In the genomic region with DNA sequence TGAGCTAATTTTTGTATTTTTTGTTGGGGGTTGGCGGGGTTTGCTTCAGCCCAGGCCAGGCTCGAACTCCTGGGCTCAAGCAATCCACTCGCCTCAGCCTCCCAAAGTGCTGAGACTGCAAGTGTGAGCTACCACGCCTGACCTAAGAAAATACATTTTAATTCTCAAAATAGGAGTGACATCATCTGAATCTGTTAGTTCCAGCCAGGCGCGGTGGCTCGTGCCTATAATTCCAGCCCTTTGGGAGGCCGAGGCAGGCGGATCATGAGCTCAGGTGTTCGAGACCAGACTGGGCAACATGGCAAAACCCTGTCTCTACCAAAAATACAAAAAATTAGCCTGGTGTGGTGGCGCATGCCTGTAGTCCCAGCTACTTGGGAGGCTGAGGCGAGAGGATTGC, we compare ENCODE assay signal across 14 cellular contexts. TPM values are rescaled to one million over a fixed set of nuclear protein-coding genes. Genes with fewer than 3 reads are reported as not detected.
A peak's percentile ranks its signal among the peaks of the same experiment; 100 is the strongest.
DNase-seq lines count a peak whose midpoint lies in the region; ATAC-seq, FAIRE-seq and TF ChIP-seq lines count a peak whose summit lies in the region.
"Not testable (repeated sequence)": the region's sequence is repeated elsewhere in the genome, so short reads cannot be mapped to it uniquely, and the experiment has no call there.
"Had no signal": no experiment of that assay in that cellular context is flagged by ENCODE, and none has a peak within 500 bp of the region (broad histone marks: within the 10 kb centered on the region; RNA-seq: fewer than 3 reads in every experiment).

No MANE protein-coding gene starts in this region.

- not testable (repeated sequence) for ATAC-seq in RWPE2 (ENCODE audit: low read depth); K562; HepG2

- peak overlapping the region; percentile 98 for H3K4me2 ChIP-seq in BLaER1
- not testable (repeated sequence) for H3K4me2 ChIP-seq in K562 (ENCODE audit: insufficient read depth, low read length); HepG2 (ENCODE audit: low read depth, low read length)

- H4K20me1 ChIP-seq in BLaER1; K562 (replicated peaks; ENCODE audit: control insufficient read depth, insufficient read depth, low read length); HepG2 (ENCODE audit: insufficient read depth, low read length): not testable (repeated sequence)

- intact Hi-C loops in K562 (cut with micrococcal nuclease) (loop anchor here (10.0 kb wide), 1 partner anchor 360 kb away; no protein-coding TSS in a partner anchor), HepG2 (cut with micrococcal nuclease; ENCODE audit: unreplicated experiment) (loop anchor here (10.0 kb wide), 1 partner anchor 440 kb away; a partner anchor contains a TSS), prostate gland (cut with DNase I) (loop anchor here (10.0 kb wide), 1 partner anchor 390 kb away; a partner anchor contains a TSS), stomach (cut with DNase I; ENCODE audit: low total_unique reads) (loop anchor here (5.0 kb wide), 1 partner anchor 47 kb away; a partner anchor contains a TSS)
- intact Hi-C loops in transverse colon (cut with DNase I; ENCODE audit: low total_unique reads): not testable (repeated sequence)

- TF ChIP-seq POLR2A in K562 (conservative IDR thresholded peaks at IDR 0.05); HepG2 (IDR thresholded peaks at IDR 0.05; ENCODE audit: insufficient read depth in 1 of 2, low read depth in 2 of 2, low read length in 2 of 2); prostate gland (IDR thresholded peaks at IDR 0.05); stomach (IDR thresholded peaks at IDR 0.05); transverse colon (IDR thresholded peaks at IDR 0.05): not testable (repeated sequence)

- TF ChIP-seq EP300 in K562 (IDR thresholded peaks at IDR 0.05; ENCODE audit: low read length); HepG2 (IDR thresholded peaks at IDR 0.05; ENCODE audit: low read depth in 2 of 2, low read length in 2 of 2); HepG2 (CRISPR knock-in tag; IDR thresholded peaks at IDR 0.05; ENCODE audit: borderline replicate concordance); stomach (IDR thresholded peaks at IDR 0.05); transverse colon (IDR thresholded peaks at IDR 0.05; ENCODE audit: low read depth): not testable (repeated sequence)

- DNase-seq in RWPE2 (ENCODE audit: low spot score); K562 (ENCODE audit: extremely low read depth in 1 of 4, low spot score in 3 of 4); HepG2 (ENCODE audit: low spot score); prostate gland (ENCODE audit: low spot score); stomach; transverse colon: not testable (repeated sequence)

- H3K79me2 ChIP-seq in K562 (ENCODE audit: control insufficient read depth, insufficient read depth, low read length); HepG2 (ENCODE audit: insufficient read depth, low read length): not testable (repeated sequence)

- TF ChIP-seq CTCF in RWPE2 (IDR thresholded peaks at IDR 0.05; ENCODE audit: poor library complexity, severe bottlenecking); K562 (IDR thresholded peaks at IDR 0.05 in 2 of 3, conservative IDR thresholded peaks at IDR 0.05 in 1 of 3; ENCODE audit: insufficient read depth in 2 of 3, low read depth in 1 of 3, low read length in 3 of 3); HepG2 (CRISPR knock-in tag; IDR thresholded peaks at IDR 0.05); prostate gland (IDR thresholded peaks at IDR 0.05); stomach (IDR thresholded peaks at IDR 0.05); transverse colon (IDR thresholded peaks at IDR 0.05): not testable (repeated sequence)

- H2AFZ ChIP-seq in K562 (ENCODE audit: low read depth, low read length); HepG2 (ENCODE audit: low read length): not testable (repeated sequence)

- CTCF ChIA-PET in K562 (lab: Yijun Ruan, JAX; ENCODE audit: low intra/inter-chr PET ratio): interaction anchor here (8.4 kb wide), 1 partner anchor 149 kb away, joined by 195 read pairs; no protein-coding TSS in a partner anchor
- CTCF ChIA-PET in HepG2 (lab: Yijun Ruan, JAX; ENCODE audit: low intra/inter-chr PET ratio, low total read pairs): interaction anchor here (5.0 kb wide), 1 partner anchor 151 kb away, joined by 131 read pairs; no protein-coding TSS in a partner anchor

- H3K36me3 ChIP-seq in BLaER1; RWPE2 (ENCODE audit: low read depth); K562 (ENCODE audit: control insufficient read depth, insufficient read depth, low read length); esophagus (ENCODE audit: control insufficient read depth in 2 of 2, insufficient read depth in 2 of 2, low read length in 1 of 2); HepG2 (replicated peaks in 1 of 2; ENCODE audit: control insufficient read depth in 1 of 2, insufficient read depth in 2 of 2, low read length in 2 of 2); prostate gland; stomach; transverse colon: not testable (repeated sequence)

- not testable (repeated sequence) for H3K9me1 ChIP-seq in K562 (ENCODE audit: control insufficient read depth, insufficient read depth, low read length)

- FAIRE-seq in K562 (lab: Jason Lieb, UNC); HepG2 (lab: Jason Lieb, UNC): not testable (repeated sequence)

- H3K4me1 ChIP-seq in BLaER1 (peaks cover 72% of the 10 kb centered on the region), RWPE2 (ENCODE audit: insufficient read depth, poor library complexity, severe bottlenecking) (peaks cover 34% of the 10 kb centered on the region), K562 (replicated peaks in 1 of 2; ENCODE audit: control insufficient read depth in 2 of 2, insufficient read depth in 2 of 2, low read length in 2 of 2) (peaks cover 28 to 46% of the 10 kb centered on the region in 2 experiments), esophagus (ENCODE audit: control insufficient read depth in 2 of 2, insufficient read depth in 2 of 2, low read length in 1 of 2) (peaks cover 0 to 27% of the 10 kb centered on the region in 2 donors), HepG2 (ENCODE audit: insufficient read depth, low read length) (peaks cover 69% of the 10 kb centered on the region), prostate gland (replicated peaks) (peaks cover 41% of the 10 kb centered on the region), stomach (peaks cover 61 to 85% (median 71%) of the 10 kb centered on the region in 4 donors), transverse colon (peaks cover 42 to 72% (median 62%) of the 10 kb centered on the region in 4 donors)

- not testable (repeated sequence) for H3K9ac ChIP-seq in BLaER1; K562 (ENCODE audit: insufficient read depth in 1 of 2, low read depth in 2 of 2, low read length in 2 of 2); HepG2 (ENCODE audit: insufficient read depth, low read depth, low read length)

- not testable (repeated sequence) for BruUV-seq in K562 (replicated peaks; lab: Mats Ljungman, UMichigan); HepG2 (replicated peaks; lab: Mats Ljungman, UMichigan)

- H3K4me3 ChIP-seq in BLaER1; RWPE2 (ENCODE audit: severe bottlenecking); K562; esophagus (ENCODE audit: low read depth in 1 of 2, low read length in 2 of 2); HepG2 (replicated peaks in 1 of 3; ENCODE audit: insufficient read depth in 1 of 3, low read depth in 2 of 3, low read length in 3 of 3); prostate gland; stomach; transverse colon: not testable (repeated sequence)

- POLR2A ChIA-PET in K562 (lab: Yijun Ruan, JAX): interaction anchor here (0.5 to 1.5 kb wide), 5 partner anchors 9 to 217 kb away, joined by 3 to 5 read pairs (median 3); no protein-coding TSS in a partner anchor
- POLR2A ChIA-PET in HepG2 (lab: Yijun Ruan, JAX): not testable (repeated sequence)

- WGBS in K562 (ENCODE audit: insufficient coverage, low coverage, missing lambda C conversion rate): 89% methylated on average over 12 of the region's 12 CpGs
- WGBS in esophagus, 2 donors: 84 to 90% methylated on average over 12 of the region's 12 CpGs
- WGBS in HepG2 (ENCODE audit: low lambda C conversion rate): 92% methylated on average over 12 of the region's 12 CpGs
- WGBS in prostate gland: 95% methylated on average over 12 of the region's 12 CpGs
- 95 to 98% (median 97%) methylated on average over 12 of the region's 12 CpGs for WGBS in stomach, 5 donors
- WGBS in transverse colon (ENCODE audit: low coverage in 1 of 2), 2 donors: 98 to 100% methylated on average over 2 to 12 of the region's 12 CpGs

- H3K27ac ChIP-seq in BLaER1: peak overlapping the region; percentile 98; the same call in 1 of the 2 replicates
- peak overlapping the region; percentile 99 for H3K27ac ChIP-seq in RWPE2 (ENCODE audit: poor library complexity, severe bottlenecking)
- H3K27ac ChIP-seq in K562 (ENCODE audit: extremely low read depth, low read depth, low read length); HepG2 (ENCODE audit: extremely low read length, insufficient read depth, low read length): not testable (repeated sequence)
- peak overlapping the region; percentile 85 to 98 for H3K27ac ChIP-seq in esophagus (ENCODE audit: low read depth in 2 of 2, low read length in 1 of 2)
- peak overlapping the region; percentile 99 to 100 for H3K27ac ChIP-seq in prostate gland
- peak overlapping the region in 4 of 5 donors; percentile 100 for H3K27ac ChIP-seq in stomach
- peak overlapping the region; percentile 99 to 100 (median 100) for H3K27ac ChIP-seq in transverse colon

- not testable (repeated sequence) for H3K27me3 ChIP-seq in BLaER1; RWPE2 (ENCODE audit: insufficient read depth, poor library complexity, severe bottlenecking); K562 (ENCODE audit: control insufficient read depth in 2 of 2, insufficient read depth in 2 of 2, low read length in 2 of 2); esophagus (ENCODE audit: control insufficient read depth in 1 of 2, insufficient read depth in 2 of 2, low read length in 2 of 2); HepG2 (ENCODE audit: control insufficient read depth in 1 of 2, insufficient read depth in 2 of 2, low read length in 2 of 2); prostate gland (replicated peaks; ENCODE audit: insufficient read depth); stomach; transverse colon

- in situ Hi-C loops in K562 (cut with MboI): not testable (repeated sequence)
- in situ Hi-C loops in HepG2 (cut with HindIII; ENCODE audit: extremely low pct_ligation_motif_present, low pct_unique_long_range_greater_than_20kb) (loop anchor here (10.0 kb wide), 1 partner anchor 420 kb away; no protein-coding TSS in a partner anchor), transverse colon (cut with MboI; ENCODE audit: low pct_ligation_motif_present in 1 of 4, low pct_unique_long_range_greater_than_20kb in 1 of 4, low sequenced_read_pairs in 3 of 4) (loop anchor here in 3 of 4 donors (5.0 to 25.0 kb wide), 4 partner anchors 42 to 397 kb away; a partner anchor contains a TSS)

- not testable (repeated sequence) for TF ChIP-seq RAD21 in K562 (CRISPR knock-in tag; conservative IDR thresholded peaks at IDR 0.05 in 1 of 2, IDR thresholded peaks at IDR 0.05 in 1 of 2); HepG2 (CRISPR knock-in tag; IDR thresholded peaks at IDR 0.05)

- H3K9me3 ChIP-seq in BLaER1; RWPE2 (ENCODE audit: severe bottlenecking); K562 (replicated peaks; ENCODE audit: control insufficient read depth, insufficient read depth, low read depth, low read length); esophagus (ENCODE audit: control insufficient read depth in 2 of 2, insufficient read depth in 1 of 2, low read depth in 1 of 2, low read length in 1 of 2); HepG2 (ENCODE audit: low read length); prostate gland; stomach; transverse colon: not testable (repeated sequence)

RNA-seq across cellular contexts. Expression of a gene that starts 2.5 kb away (rescaled TPM):
- not detected in 2 replicates for total RNA-seq in K562 (2011; cell fraction: chromatin; rRNA removed; ENCODE audit: low replicate concordance)
- total RNA-seq in K562 (2011; cell fraction: nucleolus; rRNA removed): 0.50 TPM in 1 of 2 replicates, not detected in the other
- not detected in 2 replicates for total RNA-seq in K562 (2011; cell fraction: nucleoplasm; rRNA removed)
- 0.09 TPM in 1 of 2 replicates, not detected in the other for total RNA-seq in K562 (2014; rRNA removed)
- 0.36 TPM in 1 of 2 replicates, not detected in the other for total RNA-seq in K562 (2014; rRNA removed; fragmentation: Illumina TruSeq; extraction: Trizol)
- not detected in 2 replicates for total RNA-seq in K562 (2015; rRNA removed; fragmentation: Illumina TruSeq; extraction: Trizol)
- total RNA-seq in K562 (2021): 0.13 and 0.35 TPM in 2 replicates
- 0.26 and 0.45 TPM in 2 replicates for polyA plus RNA-seq in K562 (2011; rRNA removed)
- polyA plus RNA-seq in K562 (2011; cell fraction: cytosol; rRNA removed): 0.07 and 0.21 TPM in 2 replicates
- polyA plus RNA-seq in K562 (2011; cell fraction: nucleus; rRNA removed): 1.4 TPM in 2 replicates
- 0.26 and 1.6 TPM in 2 replicates for polyA plus RNA-seq in K562 (2012)
- polyA plus RNA-seq in K562 (2014; fragmentation: Illumina TruSeq; extraction: Trizol): 0.36 TPM in 1 of 2 replicates, not detected in the other
- polyA plus RNA-seq in K562 (2014; fragmentation: Nextera tagmentation; extraction: Ambion mirVana): under 1 TPM in 1 of 2 experiments, not detected in 1; 0.13 TPM
- polyA plus RNA-seq in K562 (2014; rRNA removed): 0.58 TPM in 1 of 2 replicates, not detected in the other
- 0.18 and 0.46 TPM in 2 replicates for polyA minus RNA-seq in K562 (2011; rRNA and poly(A)+ RNA removed)
- not detected in 2 replicates for polyA minus RNA-seq in K562 (2011; cell fraction: cytosol; rRNA and poly(A)+ RNA removed)
- polyA minus RNA-seq in K562 (2011; cell fraction: nucleus; rRNA and poly(A)+ RNA removed): 0.27 TPM in 1 of 2 replicates, not detected in the other
- under 1 TPM; 0.27 to 0.96 TPM for polyA plus RNA-seq in esophagus
- total RNA-seq in HepG2 (2016; rRNA removed; fragmentation: Illumina TruSeq; extraction: Trizol): not detected in 2 replicates
- not detected in 2 replicates for total RNA-seq in HepG2 (2016; cell fraction: cytosol; rRNA removed; fragmentation: Illumina TruSeq; extraction: Trizol; ENCODE audit: low read depth)
- total RNA-seq in HepG2 (2016; cell fraction: insoluble cytoplasmic fraction; rRNA removed; fragmentation: Illumina TruSeq; extraction: Trizol): 0.17 TPM in 1 of 2 replicates, not detected in the other
- total RNA-seq in HepG2 (2016; cell fraction: membrane; rRNA removed; fragmentation: Illumina TruSeq; extraction: Trizol): not detected in 2 replicates
- not detected in 2 replicates for total RNA-seq in HepG2 (2016; cell fraction: nucleus; rRNA removed; fragmentation: Illumina TruSeq; extraction: Trizol)
- polyA plus RNA-seq in HepG2 (2011; rRNA removed): 1.3 and 1.4 TPM in 2 replicates
- 0.71 and 1.0 TPM in 2 replicates for polyA plus RNA-seq in HepG2 (2011; cell fraction: cytosol; rRNA removed)
- polyA plus RNA-seq in HepG2 (2011; cell fraction: nucleus; rRNA removed): 4.4 and 4.7 TPM in 2 replicates
- polyA plus RNA-seq in HepG2 (2012): 0.15 and 0.76 TPM in 2 replicates
- polyA plus RNA-seq in HepG2 (2016; cell fraction: cytosol; fragmentation: Illumina TruSeq; extraction: Trizol; ENCODE audit: low read depth): 0.15 TPM in 1 of 2 replicates, not detected in the other
- polyA plus RNA-seq in HepG2 (2016; cell fraction: insoluble cytoplasmic fraction; fragmentation: Illumina TruSeq; extraction: Trizol; ENCODE audit: low read depth): not detected in 2 replicates
- polyA plus RNA-seq in HepG2 (2016; cell fraction: membrane; fragmentation: Illumina TruSeq; extraction: Trizol; ENCODE audit: low read depth): not detected in 2 replicates
- 0.47 TPM in 1 of 2 replicates, not detected in the other for polyA plus RNA-seq in HepG2 (2016; cell fraction: nucleus; fragmentation: Illumina TruSeq; extraction: Trizol; ENCODE audit: insufficient read depth, low read depth)
- polyA minus RNA-seq in HepG2 (2011; rRNA and poly(A)+ RNA removed; ENCODE audit: low replicate concordance): 0.21 and 0.38 TPM in 2 replicates
- polyA minus RNA-seq in HepG2 (2011; cell fraction: cytosol; rRNA and poly(A)+ RNA removed): not detected in 2 replicates
- 1.2 TPM in 1 of 2 replicates, not detected in the other for polyA minus RNA-seq in HepG2 (2011; cell fraction: nucleus; rRNA and poly(A)+ RNA removed)
- total RNA-seq in prostate gland: 1 to 10 TPM; 1.7 to 4.4 TPM
- not detected for total RNA-seq in stomach
- 1 to 10 TPM; 1.1 to 2.5 (median 2.0) TPM for polyA plus RNA-seq in stomach
- total RNA-seq in transverse colon: 1 to 10 TPM in 1 of 4 donors, under 1 TPM in 1, not detected in 2; 0.68 to 1.5 TPM
- total RNA-seq: G401 had no signal

RNA-seq across cellular contexts. Expression of a gene that starts 42.1 kb away (rescaled TPM):
- not detected in 2 replicates for total RNA-seq in K562 (2011; cell fraction: chromatin; rRNA removed; ENCODE audit: low replicate concordance)
- total RNA-seq in K562 (2011; cell fraction: nucleolus; rRNA removed): not detected in 2 replicates
- not detected in 2 replicates for total RNA-seq in K562 (2011; cell fraction: nucleoplasm; rRNA removed)
- total RNA-seq in K562 (2014; rRNA removed) (not detected in 2 replicates), K562 (2014; rRNA removed; fragmentation: Illumina TruSeq; extraction: Trizol) (not detected in 2 replicates), K562 (2015; rRNA removed; fragmentation: Illumina TruSeq; extraction: Trizol) (not detected in 2 replicates), K562 (2021) (not detected in 2 replicates), HepG2 (2016; rRNA removed; fragmentation: Illumina TruSeq; extraction: Trizol) (not detected in 2 replicates), prostate gland (not detected), stomach (not detected), transverse colon (not detected)
- polyA plus RNA-seq in K562 (2011; rRNA removed) (not detected in 2 replicates), K562 (2014; fragmentation: Illumina TruSeq; extraction: Trizol) (not detected in 2 replicates), K562 (2014; fragmentation: Nextera tagmentation; extraction: Ambion mirVana) (not detected), K562 (2014; rRNA removed) (not detected in 2 replicates), esophagus (not detected), HepG2 (2011; rRNA removed) (not detected in 2 replicates), stomach (not detected)
- not detected in 2 replicates for polyA plus RNA-seq in K562 (2011; cell fraction: cytosol; rRNA removed)
- polyA plus RNA-seq in K562 (2011; cell fraction: nucleus; rRNA removed): not detected in 2 replicates
- not detected in 2 replicates for polyA plus RNA-seq in K562 (2012)
- not detected in 2 replicates for polyA minus RNA-seq in K562 (2011; rRNA and poly(A)+ RNA removed)
- polyA minus RNA-seq in K562 (2011; cell fraction: cytosol; rRNA and poly(A)+ RNA removed): not detected in 2 replicates
- polyA minus RNA-seq in K562 (2011; cell fraction: nucleus; rRNA and poly(A)+ RNA removed): not detected in 2 replicates
- total RNA-seq in HepG2 (2016; cell fraction: cytosol; rRNA removed; fragmentation: Illumina TruSeq; extraction: Trizol; ENCODE audit: low read depth): not detected in 2 replicates
- not detected in 2 replicates for total RNA-seq in HepG2 (2016; cell fraction: insoluble cytoplasmic fraction; rRNA removed; fragmentation: Illumina TruSeq; extraction: Trizol)
- total RNA-seq in HepG2 (2016; cell fraction: membrane; rRNA removed; fragmentation: Illumina TruSeq; extraction: Trizol): not detected in 2 replicates
- not detected in 2 replicates for total RNA-seq in HepG2 (2016; cell fraction: nucleus; rRNA removed; fragmentation: Illumina TruSeq; extraction: Trizol)
- polyA plus RNA-seq in HepG2 (2011; cell fraction: cytosol; rRNA removed): not detected in 2 replicates
- polyA plus RNA-seq in HepG2 (2011; cell fraction: nucleus; rRNA removed): not detected in 2 replicates
- polyA plus RNA-seq in HepG2 (2012): not detected in 2 replicates
- polyA plus RNA-seq in HepG2 (2016; cell fraction: cytosol; fragmentation: Illumina TruSeq; extraction: Trizol; ENCODE audit: low read depth): not detected in 2 replicates
- not detected in 2 replicates for polyA plus RNA-seq in HepG2 (2016; cell fraction: insoluble cytoplasmic fraction; fragmentation: Illumina TruSeq; extraction: Trizol; ENCODE audit: low read depth)
- polyA plus RNA-seq in HepG2 (2016; cell fraction: membrane; fragmentation: Illumina TruSeq; extraction: Trizol; ENCODE audit: low read depth): not detected in 2 replicates
- not detected in 2 replicates for polyA plus RNA-seq in HepG2 (2016; cell fraction: nucleus; fragmentation: Illumina TruSeq; extraction: Trizol; ENCODE audit: insufficient read depth, low read depth)
- polyA minus RNA-seq in HepG2 (2011; rRNA and poly(A)+ RNA removed; ENCODE audit: low replicate concordance): not detected in 2 replicates
- not detected in 2 replicates for polyA minus RNA-seq in HepG2 (2011; cell fraction: cytosol; rRNA and poly(A)+ RNA removed)
- polyA minus RNA-seq in HepG2 (2011; cell fraction: nucleus; rRNA and poly(A)+ RNA removed): not detected in 2 replicates
- total RNA-seq: CD4-positive, alpha-beta memory T cell; Daoy; G401; NCI-H460 had no signal
- polyA plus RNA-seq: BJ; CD4-positive, alpha-beta memory T cell had no signal

RNA-seq across cellular contexts. Expression of a gene that starts 45.6 kb away (rescaled TPM):
- total RNA-seq in K562 (2011; cell fraction: chromatin; rRNA removed; ENCODE audit: low replicate concordance): 23.5 and 58.7 TPM in 2 replicates
- total RNA-seq in K562 (2011; cell fraction: nucleolus; rRNA removed): 14.5 and 19.2 TPM in 2 replicates
- 38.3 and 72.2 TPM in 2 replicates for total RNA-seq in K562 (2011; cell fraction: nucleoplasm; rRNA removed)
- 75.0 and 82.8 TPM in 2 replicates for total RNA-seq in K562 (2014; rRNA removed)
- total RNA-seq in K562 (2014; rRNA removed; fragmentation: Illumina TruSeq; extraction: Trizol): 54.2 and 65.9 TPM in 2 replicates
- 39.9 and 43.8 TPM in 2 replicates for total RNA-seq in K562 (2015; rRNA removed; fragmentation: Illumina TruSeq; extraction: Trizol)
- total RNA-seq in K562 (2021): 92.0 and 104 TPM in 2 replicates
- 59.7 and 86.1 TPM in 2 replicates for polyA plus RNA-seq in K562 (2011; rRNA removed)
- 22.1 and 33.5 TPM in 2 replicates for polyA plus RNA-seq in K562 (2011; cell fraction: cytosol; rRNA removed)
- 22.5 and 23.2 TPM in 2 replicates for polyA plus RNA-seq in K562 (2011; cell fraction: nucleus; rRNA removed)
- polyA plus RNA-seq in K562 (2012): 43.9 and 85.0 TPM in 2 replicates
- 128 and 151 TPM in 2 replicates for polyA plus RNA-seq in K562 (2014; fragmentation: Illumina TruSeq; extraction: Trizol)
- polyA plus RNA-seq in K562 (2014; fragmentation: Nextera tagmentation; extraction: Ambion mirVana): 10 to 100 TPM; 32.7 to 46.1 TPM
- polyA plus RNA-seq in K562 (2014; rRNA removed): 76.6 and 76.8 TPM in 2 replicates
- polyA minus RNA-seq in K562 (2011; rRNA and poly(A)+ RNA removed): 71.5 and 74.0 TPM in 2 replicates
- 31.1 and 38.9 TPM in 2 replicates for polyA minus RNA-seq in K562 (2011; cell fraction: cytosol; rRNA and poly(A)+ RNA removed)
- polyA minus RNA-seq in K562 (2011; cell fraction: nucleus; rRNA and poly(A)+ RNA removed): 13.3 and 18.5 TPM in 2 replicates
- 10 to 100 TPM; 32.8 to 45.9 TPM for polyA plus RNA-seq in esophagus
- 17.4 and 30.9 TPM in 2 replicates for total RNA-seq in HepG2 (2016; rRNA removed; fragmentation: Illumina TruSeq; extraction: Trizol)
- 9.1 and 9.8 TPM in 2 replicates for total RNA-seq in HepG2 (2016; cell fraction: cytosol; rRNA removed; fragmentation: Illumina TruSeq; extraction: Trizol; ENCODE audit: low read depth)
- total RNA-seq in HepG2 (2016; cell fraction: insoluble cytoplasmic fraction; rRNA removed; fragmentation: Illumina TruSeq; extraction: Trizol): 17.4 and 28.9 TPM in 2 replicates
- total RNA-seq in HepG2 (2016; cell fraction: membrane; rRNA removed; fragmentation: Illumina TruSeq; extraction: Trizol): 15.6 and 16.6 TPM in 2 replicates
- 13.7 and 15.0 TPM in 2 replicates for total RNA-seq in HepG2 (2016; cell fraction: nucleus; rRNA removed; fragmentation: Illumina TruSeq; extraction: Trizol)
- polyA plus RNA-seq in HepG2 (2011; rRNA removed): 6.9 and 8.0 TPM in 2 replicates
- 4.0 and 5.9 TPM in 2 replicates for polyA plus RNA-seq in HepG2 (2011; cell fraction: cytosol; rRNA removed)
- 2.9 and 3.5 TPM in 2 replicates for polyA plus RNA-seq in HepG2 (2011; cell fraction: nucleus; rRNA removed)
- 13.9 and 16.1 TPM in 2 replicates for polyA plus RNA-seq in HepG2 (2012)
- polyA plus RNA-seq in HepG2 (2016; cell fraction: cytosol; fragmentation: Illumina TruSeq; extraction: Trizol; ENCODE audit: low read depth): 2.6 and 2.8 TPM in 2 replicates
- 46.6 and 52.0 TPM in 2 replicates for polyA plus RNA-seq in HepG2 (2016; cell fraction: insoluble cytoplasmic fraction; fragmentation: Illumina TruSeq; extraction: Trizol; ENCODE audit: low read depth)
- 10.4 and 11.9 TPM in 2 replicates for polyA plus RNA-seq in HepG2 (2016; cell fraction: membrane; fragmentation: Illumina TruSeq; extraction: Trizol; ENCODE audit: low read depth)
- polyA plus RNA-seq in HepG2 (2016; cell fraction: nucleus; fragmentation: Illumina TruSeq; extraction: Trizol; ENCODE audit: insufficient read depth, low read depth): 24.1 and 24.8 TPM in 2 replicates
- polyA minus RNA-seq in HepG2 (2011; rRNA and poly(A)+ RNA removed; ENCODE audit: low replicate concordance): 4.5 and 8.4 TPM in 2 replicates
- polyA minus RNA-seq in HepG2 (2011; cell fraction: cytosol; rRNA and poly(A)+ RNA removed): 6.9 and 7.1 TPM in 2 replicates
- 7.6 and 10.1 TPM in 2 replicates for polyA minus RNA-seq in HepG2 (2011; cell fraction: nucleus; rRNA and poly(A)+ RNA removed)
- 100 to 1,000 TPM; 201 to 248 TPM for total RNA-seq in prostate gland
- 100 to 1,000 TPM in 4 of 5 donors, 10 to 100 TPM in 1; 68.1 to 209 (median 168) TPM for total RNA-seq in stomach
- polyA plus RNA-seq in stomach: 10 to 100 TPM; 89.2 to 97.2 (median 91.1) TPM
- 100 to 1,000 TPM in 3 of 4 donors, 10 to 100 TPM in 1; 82.8 to 299 (median 254) TPM for total RNA-seq in transverse colon

RNA-seq across cellular contexts. Expression of a gene that starts 46.5 kb away (rescaled TPM):
- total RNA-seq in K562 (2011; cell fraction: chromatin; rRNA removed; ENCODE audit: low replicate concordance): not detected in 2 replicates
- not detected in 2 replicates for total RNA-seq in K562 (2011; cell fraction: nucleolus; rRNA removed)
- not detected in 2 replicates for total RNA-seq in K562 (2011; cell fraction: nucleoplasm; rRNA removed)
- total RNA-seq in K562 (2014; rRNA removed) (not detected in 2 replicates), K562 (2014; rRNA removed; fragmentation: Illumina TruSeq; extraction: Trizol) (not detected in 2 replicates), K562 (2015; rRNA removed; fragmentation: Illumina TruSeq; extraction: Trizol) (not detected in 2 replicates), K562 (2021) (not detected in 2 replicates), HepG2 (2016; rRNA removed; fragmentation: Illumina TruSeq; extraction: Trizol) (not detected in 2 replicates), prostate gland (not detected), stomach (not detected), transverse colon (not detected)
- polyA plus RNA-seq in K562 (2011; rRNA removed) (not detected in 2 replicates), K562 (2014; fragmentation: Illumina TruSeq; extraction: Trizol) (not detected in 2 replicates), K562 (2014; fragmentation: Nextera tagmentation; extraction: Ambion mirVana) (not detected), K562 (2014; rRNA removed) (not detected in 2 replicates), esophagus (not detected), HepG2 (2011; rRNA removed) (not detected in 2 replicates), stomach (not detected)
- not detected in 2 replicates for polyA plus RNA-seq in K562 (2011; cell fraction: cytosol; rRNA removed)
- polyA plus RNA-seq in K562 (2011; cell fraction: nucleus; rRNA removed): not detected in 2 replicates
- polyA plus RNA-seq in K562 (2012): not detected in 2 replicates
- polyA minus RNA-seq in K562 (2011; rRNA and poly(A)+ RNA removed): not detected in 2 replicates
- polyA minus RNA-seq in K562 (2011; cell fraction: cytosol; rRNA and poly(A)+ RNA removed): not detected in 2 replicates
- polyA minus RNA-seq in K562 (2011; cell fraction: nucleus; rRNA and poly(A)+ RNA removed): not detected in 2 replicates
- not detected in 2 replicates for total RNA-seq in HepG2 (2016; cell fraction: cytosol; rRNA removed; fragmentation: Illumina TruSeq; extraction: Trizol; ENCODE audit: low read depth)
- total RNA-seq in HepG2 (2016; cell fraction: insoluble cytoplasmic fraction; rRNA removed; fragmentation: Illumina TruSeq; extraction: Trizol): not detected in 2 replicates
- not detected in 2 replicates for total RNA-seq in HepG2 (2016; cell fraction: membrane; rRNA removed; fragmentation: Illumina TruSeq; extraction: Trizol)
- not detected in 2 replicates for total RNA-seq in HepG2 (2016; cell fraction: nucleus; rRNA removed; fragmentation: Illumina TruSeq; extraction: Trizol)
- polyA plus RNA-seq in HepG2 (2011; cell fraction: cytosol; rRNA removed): not detected in 2 replicates
- polyA plus RNA-seq in HepG2 (2011; cell fraction: nucleus; rRNA removed): not detected in 2 replicates
- not detected in 2 replicates for polyA plus RNA-seq in HepG2 (2012)
- not detected in 2 replicates for polyA plus RNA-seq in HepG2 (2016; cell fraction: cytosol; fragmentation: Illumina TruSeq; extraction: Trizol; ENCODE audit: low read depth)
- polyA plus RNA-seq in HepG2 (2016; cell fraction: insoluble cytoplasmic fraction; fragmentation: Illumina TruSeq; extraction: Trizol; ENCODE audit: low read depth): not detected in 2 replicates
- not detected in 2 replicates for polyA plus RNA-seq in HepG2 (2016; cell fraction: membrane; fragmentation: Illumina TruSeq; extraction: Trizol; ENCODE audit: low read depth)
- polyA plus RNA-seq in HepG2 (2016; cell fraction: nucleus; fragmentation: Illumina TruSeq; extraction: Trizol; ENCODE audit: insufficient read depth, low read depth): not detected in 2 replicates
- polyA minus RNA-seq in HepG2 (2011; rRNA and poly(A)+ RNA removed; ENCODE audit: low replicate concordance): not detected in 2 replicates
- not detected in 2 replicates for polyA minus RNA-seq in HepG2 (2011; cell fraction: cytosol; rRNA and poly(A)+ RNA removed)
- not detected in 2 replicates for polyA minus RNA-seq in HepG2 (2011; cell fraction: nucleus; rRNA and poly(A)+ RNA removed)
- total RNA-seq: A172; CD4-positive, alpha-beta memory T cell; Daoy; G401; NCI-H460 had no signal
- polyA plus RNA-seq: BJ; CD4-positive, alpha-beta memory T cell had no signal
